ENCODE assay signal across 16 cellular contexts in the genomic region with DNA sequence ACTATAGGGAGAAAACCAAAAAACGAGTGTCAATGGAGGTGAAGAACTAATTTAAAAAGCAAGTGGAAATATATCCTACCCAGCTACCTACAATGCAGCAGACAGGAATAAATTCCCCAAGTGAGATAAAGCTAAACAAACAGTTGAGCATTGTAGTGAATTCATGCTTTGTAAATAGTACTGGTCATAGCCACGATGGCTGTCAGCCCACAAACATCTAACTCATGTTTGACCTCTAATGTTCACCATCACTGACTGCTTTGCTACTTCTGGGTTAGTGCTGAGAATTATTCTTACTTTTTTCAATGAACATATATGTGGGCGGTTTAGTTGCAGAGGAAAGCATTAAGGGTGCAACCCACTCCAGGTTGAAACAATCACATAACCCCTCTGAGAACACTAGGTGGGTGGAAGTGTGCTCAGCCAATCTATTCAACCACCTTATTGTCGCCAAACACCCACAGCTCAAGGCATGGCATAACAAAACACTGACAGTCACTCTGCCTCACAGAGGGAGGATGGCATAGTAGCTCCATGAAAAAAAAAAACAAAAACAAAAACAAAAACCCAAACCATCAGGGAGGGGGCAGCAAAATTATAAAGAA.
DNase-seq lines count a peak whose midpoint lies in the region; ATAC-seq and TF ChIP-seq lines count a peak whose summit lies in the region.
"Had no signal": no experiment of that assay in that cellular context is flagged by ENCODE, and none has a peak within 500 bp of the region (broad histone marks: within the 10 kb centered on the region; RNA-seq: fewer than 3 reads in every experiment).

No MANE protein-coding gene starts in this region.

- H3K27ac ChIP-seq in PC-3 (ENCODE audit: low read length) (peak overlapping the region; percentile 43), MM.1S (ENCODE audit: low read length) (no peak overlapping the region), ovary (no peak overlapping the region)

- no peaks in the 10 kb centered on the region for H3K9me2 ChIP-seq in PC-3 (replicated peaks; ENCODE audit: low read length)
- H3K9me2 ChIP-seq in MM.1S (replicated peaks; ENCODE audit: insufficient read depth, low read length) = no peaks in the 10 kb centered on the region

- TF ChIP-seq CTCF in PC-3 (conservative IDR thresholded peaks at IDR 0.05; ENCODE audit: low read depth, low read length) = no peak
- no peak for TF ChIP-seq CTCF in fibroblast of the aortic adventitia (IDR thresholded peaks at IDR 0.05; ENCODE audit: insufficient read depth, low read length)
- TF ChIP-seq CTCF in MM.1S (IDR thresholded peaks at IDR 0.05; ENCODE audit: low read length) = no peak
- TF ChIP-seq CTCF in ovary (IDR thresholded peaks at IDR 0.05) = no peak

- no peak overlapping the region for H3K4me3 ChIP-seq in PC-3 (ENCODE audit: low read length)
- H3K4me3 ChIP-seq in fibroblast of the aortic adventitia (ENCODE audit: low read depth, low read length) = no peak overlapping the region
- H3K4me3 ChIP-seq in skeletal muscle cell (ENCODE audit: low read depth, low read length) = no peak overlapping the region
- no peak overlapping the region for H3K4me3 ChIP-seq in MM.1S (ENCODE audit: low read length)
- no peak overlapping the region for H3K4me3 ChIP-seq in ovary
- H3K4me3 ChIP-seq: breast epithelium, heart right ventricle had no signal

- POLR2A ChIA-PET in PC-3 (lab: Charles Lee; ENCODE audit: unreplicated experiment) = no interaction called here

- BruUV-seq in PC-3 (replicated peaks; lab: Mats Ljungman, UMichigan) = no TSS peak

- H3K27me3 ChIP-seq in PC-3 (ENCODE audit: low read length) (no peaks in the 10 kb centered on the region), MM.1S (replicated peaks; ENCODE audit: insufficient read depth, low read length) (no peaks in the 10 kb centered on the region), ovary (no peaks in the 10 kb centered on the region)
- H3K27me3 ChIP-seq: breast epithelium, heart right ventricle had no signal

- CTCF ChIA-PET in PC-3 (lab: Charles Lee) = interaction anchor here (0.7 kb wide), 1 partner anchor 273 kb away, joined by 14 read pairs; no protein-coding TSS in a partner anchor

- intact Hi-C loops in PC-3 (cut with micrococcal nuclease) (loop anchor here (10.0 kb wide), 1 partner anchor 279 kb away; no protein-coding TSS in a partner anchor), ovary (cut with DNase I) (no loop called here)

- H3F3A ChIP-seq in PC-3 (ENCODE audit: low read length, unreplicated experiment) = no peaks in the 10 kb centered on the region
- H3F3A ChIP-seq in MM.1S (ENCODE audit: insufficient read depth, low read length) = no peaks in the 10 kb centered on the region

- H3K9me3 ChIP-seq in PC-3 (ENCODE audit: low read length) = no peaks in the 10 kb centered on the region
- H3K9me3 ChIP-seq in MM.1S (replicated peaks; ENCODE audit: insufficient read depth, low read length) = no peaks in the 10 kb centered on the region
- no peaks in the 10 kb centered on the region for H3K9me3 ChIP-seq in ovary
- H3K9me3 ChIP-seq: breast epithelium, heart right ventricle had no signal

- H3K9ac ChIP-seq in PC-3 (ENCODE audit: low read length) = no peak overlapping the region
- H3K9ac ChIP-seq in MM.1S (ENCODE audit: low read length) = no peak overlapping the region

- peak; percentile 6 for DNase-seq in HCEC 1CT
- DNase-seq in PC-3 = peak; percentile 68
- DNase-seq in fibroblast of the aortic adventitia (ENCODE audit: low read depth) = peak; percentile 20
- peak; percentile 30 for DNase-seq in skeletal muscle cell (ENCODE audit: low read depth)
- DNase-seq in MM.1S = no peak
- DNase-seq in inferior parietal cortex (ENCODE audit: extremely low spot score) = no peak
- DNase-seq in ovary = no peak
- DNase-seq: activated CD4-positive, alpha-beta T cell treated with anti-CD3 and anti-CD28 coated beads for 36 hours; CD8-positive, alpha-beta T cell; heart right ventricle; left ventricle myocardium superior; NCI-H1930; NCI-H774; nephron progenitor cell; substantia nigra had no signal

- TF ChIP-seq POLR2A in ovary (IDR thresholded peaks at IDR 0.05) = no peak

- H3K79me2 ChIP-seq in PC-3 (ENCODE audit: low read length) (no peaks in the 10 kb centered on the region), MM.1S (ENCODE audit: low read length) (no peaks in the 10 kb centered on the region)

- WGBS in ovary, 3 donors = 88 to 89% (median 88%) methylated on average over 4 of the region's 4 CpGs

- no peaks in the 10 kb centered on the region for H4K20me1 ChIP-seq in PC-3 (ENCODE audit: low read length)
- no peaks in the 10 kb centered on the region for H4K20me1 ChIP-seq in MM.1S (ENCODE audit: insufficient read depth, low read length)

- peak; percentile 77 for ATAC-seq in PC-3
- ATAC-seq: activated CD4-positive, alpha-beta T cell treated with anti-CD3 and anti-CD28 coated beads for 36 hours; CD8-positive, alpha-beta T cell; heart right ventricle; left ventricle myocardium superior had no signal

- 0 out of 2 replicates have a peak overlapping the region, but pooled peaks have one; percentile 38 for H3K4me2 ChIP-seq in PC-3 (ENCODE audit: low read length)
- H3K4me2 ChIP-seq in MM.1S (ENCODE audit: low read depth, low read length) = no peak overlapping the region

- no peaks in the 10 kb centered on the region for H3K36me3 ChIP-seq in PC-3 (ENCODE audit: low read depth, low read length)
- H3K36me3 ChIP-seq in MM.1S (replicated peaks; ENCODE audit: insufficient read depth, low read length) = no peaks in the 10 kb centered on the region
- no peaks in the 10 kb centered on the region for H3K36me3 ChIP-seq in ovary
- H3K36me3 ChIP-seq: breast epithelium had no signal

- H2AFZ ChIP-seq in PC-3 (ENCODE audit: low read length) (no peak overlapping the region), MM.1S (ENCODE audit: low read length) (no peak overlapping the region)

- H3K4me1 ChIP-seq in PC-3 (ENCODE audit: insufficient read depth, low read length) (peaks cover 14% of the 10 kb centered on the region), MM.1S (ENCODE audit: low read length) (no peaks in the 10 kb centered on the region), ovary (ENCODE audit: insufficient read depth) (no peaks in the 10 kb centered on the region)
- H3K4me1 ChIP-seq: breast epithelium had no signal

- TF ChIP-seq EP300 in ovary (IDR thresholded peaks at IDR 0.05) = no peak

Comparison
In these comparisons a context has a peak if more than half of its experiments do, and no peak if none do; other contexts are left out.
1. DNase-seq: peak in HCEC 1CT (single experiment), PC-3 (single experiment), fibroblast of the aortic adventitia (single experiment) and skeletal muscle cell (single experiment); none in MM.1S (single experiment), inferior parietal cortex (single experiment) and ovary (0 of 5).